Comparison of ENCODE assay signal across 8 cellular contexts in genomic region chr2:201232125-201232815, GRCh38. TPM values are rescaled to one million over a fixed set of nuclear protein-coding genes. Genes with fewer than 3 reads are reported as not detected.
A peak's percentile ranks its signal among the peaks of the same experiment; 100 is the strongest.
DNase-seq lines count a peak whose midpoint lies in the region; ATAC-seq, FAIRE-seq and TF ChIP-seq lines count a peak whose summit lies in the region.

No MANE protein-coding gene starts in this region.

- FAIRE-seq in GM12878 (lab: Jason Lieb, UNC) (peak; percentile 91), small intestine (lab: Jason Lieb, UNC) (no peak)

- TF ChIP-seq POLR2A in GM18505 (IDR thresholded peaks at IDR 0.05; ENCODE audit: borderline replicate concordance, extremely low read depth, insufficient read depth, insufficient read length) (peak; percentile 72), GM12878 (IDR thresholded peaks at IDR 0.05; ENCODE audit: low read depth, low read length) (peak; percentile 76)

- in situ Hi-C loops in GM12878 (cut with MboI) = loop anchor here (5.0 kb wide), 1 partner anchor 325 kb away; no protein-coding TSS in a partner anchor

- DNase-seq in NCI-H2081 treated with DMSO at 0.1 percent for 48 hours (lab: John Stamatoyannopoulos, UW) = peak; percentile 86
- peak; percentile 75 for DNase-seq in T1000 (lab: John Stamatoyannopoulos, UW)
- peak; percentile 80 for DNase-seq in GM12878 (ENCODE audit: low read depth, low spot score)
- DNase-seq in iPS DF 4.7 (ENCODE audit: extremely low read depth, low spot score) = peak; percentile 91
- peak; percentile 98 for DNase-seq in small intestine

- CTCF ChIA-PET in GM12878 (lab: Yijun Ruan, JAX) = interaction anchor here (0.6 to 4.6 kb wide), 62 partner anchors 10 to 1276 kb away, joined by 3 to 390 read pairs (median 6); partner anchors contain the start of genes ALS2, CASP10, CASP8 and CFLAR

- peaks cover 31% of the 10 kb centered on the region for H3K79me2 ChIP-seq in GM12878 (ENCODE audit: control insufficient read depth, insufficient read depth, low read length)

- H2AFZ ChIP-seq in GM12878 (ENCODE audit: control insufficient read depth, low read depth, low read length) = peak overlapping the region; percentile 90

- TF ChIP-seq RAD21 in GM12878 (IDR thresholded peaks at IDR 0.05; ENCODE audit: insufficient read depth, low read depth, low read length) = peak; percentile 98

- H3K9me3 ChIP-seq in GM12878 (replicated peaks; ENCODE audit: control insufficient read depth, insufficient read depth, low read length) (no peaks in the 10 kb centered on the region), small intestine (ENCODE audit: control insufficient read depth, low read depth) (no peaks in the 10 kb centered on the region)

- no peak for TF ChIP-seq EP300 in GM12878 (IDR thresholded peaks at IDR 0.05; ENCODE audit: borderline replicate concordance in 1 of 2, control insufficient read depth in 1 of 2, low read depth in 2 of 2, low read length in 2 of 2)

- intact Hi-C loops in GM12878 (cut with micrococcal nuclease; ENCODE audit: unreplicated experiment) = loop anchor here (1.0 to 10.0 kb wide), 10 partner anchors 49 to 943 kb away; partner anchors contain the start of genes ALS2, CASP10, HYCC2 and NIF3L1

- H3K27me3 ChIP-seq in GM12878 (replicated peaks in 1 of 2; ENCODE audit: control insufficient read depth in 2 of 2, insufficient read depth in 2 of 2, low read length in 1 of 2) (no peaks in the 10 kb centered on the region), small intestine (ENCODE audit: control insufficient read depth in 2 of 2, insufficient read depth in 2 of 2, low read length in 2 of 2) (no peaks in the 10 kb centered on the region)

- TF ChIP-seq CTCF in 22Rv1 (IDR thresholded peaks at IDR 0.05) = peak; percentile 95
- peak; percentile 92 to 98 (median 95); a peak in 5 of 6 replicates for TF ChIP-seq CTCF in GM12878 (IDR thresholded peaks at IDR 0.05 in 2 of 3, conservative IDR thresholded peaks at IDR 0.05 in 1 of 3; ENCODE audit: control insufficient read depth in 2 of 3, extremely low read depth in 1 of 3, insufficient read depth in 1 of 3, low read depth in 3 of 3, low read length in 3 of 3)

- no TSS peak for BruUV-seq in GM12878 (replicated peaks; lab: Mats Ljungman, UMichigan)

- POLR2A ChIA-PET in GM12878 (lab: Charles Lee) = interaction anchor here (0.6 to 3.2 kb wide), 23 partner anchors 10 to 519 kb away, joined by 3 to 69 read pairs (median 4); partner anchors contain the start of genes CASP10, CASP8 and CLK1

- no peaks in the 10 kb centered on the region for H4K20me1 ChIP-seq in GM12878 (ENCODE audit: control insufficient read depth, insufficient read depth)

- peak overlapping the region; percentile 41; the same call in 1 of the 2 replicates for H3K9ac ChIP-seq in GM12878 (ENCODE audit: control insufficient read depth, insufficient read depth, low read length)

- H3K4me2 ChIP-seq in GM12878 (ENCODE audit: control insufficient read depth, insufficient read depth) = peak overlapping the region; percentile 64

- SMC1A ChIA-PET in GM12878 (lab: Charles Lee; ENCODE audit: uncharacterized antibody, unreplicated experiment) = interaction anchor here (0.7 to 4.6 kb wide), 54 partner anchors 9 to 522 kb away, joined by 3 to 285 read pairs (median 5); partner anchors contain the start of genes CASP10, CASP8, NIF3L1 and ORC2

- H3K27ac ChIP-seq in 22Rv1 (peak overlapping the region; percentile 45), GM12878 (ENCODE audit: control insufficient read depth, insufficient read depth) (peak overlapping the region; percentile 55), small intestine (ENCODE audit: low read depth in 1 of 2, low read length in 1 of 2) (peak overlapping the region; percentile 82 to 89)

- RAD21 ChIA-PET in GM12878 (lab: Charles Lee; ENCODE audit: unreplicated experiment) = interaction anchor here (0.5 to 4.6 kb wide), 45 partner anchors 9 to 656 kb away, joined by 3 to 279 read pairs (median 5); partner anchors contain the start of genes ALS2, CASP10, CASP8 and CFLAR

- peak overlapping the region; percentile 96; the same call in 1 of the 2 replicates for H3K4me3 ChIP-seq in GM12878
- H3K4me3 ChIP-seq in small intestine (ENCODE audit: low read depth in 1 of 2, low read length in 2 of 2) = no peak overlapping the region

- 2% methylated on average over 10 of the region's 10 CpGs for WGBS in GM12878 (ENCODE audit: insufficient coverage, insufficient replicate concordance, low lambda C conversion rate, missing lambda C conversion rate)
- WGBS in small intestine, 3 donors = 5 to 12% (median 10%) methylated on average over 10 of the region's 10 CpGs

- no peaks in the 10 kb centered on the region for H3K36me3 ChIP-seq in GM12878 (ENCODE audit: control insufficient read depth in 2 of 2, insufficient read depth in 2 of 2, low read length in 1 of 2)
- no peaks in the 10 kb centered on the region for H3K36me3 ChIP-seq in small intestine (ENCODE audit: control insufficient read depth in 2 of 2, insufficient read depth in 2 of 2, low read length in 2 of 2)

- ATAC-seq in GM18505 (IDR thresholded peaks at IDR 0.05; ENCODE audit: unreplicated experiment) = peak; percentile 59
- peak; percentile 44 for ATAC-seq in HG02973 (IDR thresholded peaks at IDR 0.05; ENCODE audit: unreplicated experiment)
- peak; percentile 72 for ATAC-seq in GM12878

- H3K4me1 ChIP-seq in GM12878 (ENCODE audit: control insufficient read depth, insufficient read depth, low read length) (peaks cover 20% of the 10 kb centered on the region), small intestine (ENCODE audit: control insufficient read depth in 2 of 2, insufficient read depth in 1 of 2, low read depth in 1 of 2, low read length in 1 of 2) (peaks cover 2 to 16% of the 10 kb centered on the region in 2 donors)

TF ChIP-seq in GM12878, 131 proteins besides CTCF, POLR2A, EP300 and RAD21 (continues in another document):
- TF ChIP-seq ASH2L (IDR thresholded peaks at IDR 0.05; ENCODE audit: borderline replicate concordance, low read depth) (no peak), SP1 (IDR thresholded peaks at IDR 0.05; ENCODE audit: low read depth, low read length) (peak; percentile 36), RCOR1 (conservative IDR thresholded peaks at IDR 0.05; ENCODE audit: low read depth, low read length) (0 out of 2 replicates have a peak, but pooled peaks have one; percentile 79), MXI1 (IDR thresholded peaks at IDR 0.05; ENCODE audit: low read depth, low read length) (peak; percentile 61), TBL1XR1 (IDR thresholded peaks at IDR 0.05; ENCODE audit: low read depth, low read length) (peak; percentile 32; the same call in 1 of the 2 replicates)

RNA-seq across cellular contexts. Expression of gene CASP8, which starts 28.1 kb away (rescaled TPM):
- total RNA-seq in GM12878 (2013; cell fraction: nucleolus; rRNA removed) = 92.2 and 99.0 TPM in 2 replicates
- total RNA-seq in GM12878 (2014; rRNA removed) (43.0 and 48.4 TPM in 2 replicates), GM12878 (2014; rRNA removed; fragmentation: Illumina TruSeq; extraction: Trizol) (53.1 and 57.7 TPM in 2 replicates), GM12878 (2021) (34.6 and 36.8 TPM in 2 replicates)
- polyA plus RNA-seq in GM12878 (2011; ENCODE audit: low read depth) = 17.8 TPM
- polyA plus RNA-seq in GM12878 (2011; rRNA removed) (31.1 and 42.1 TPM in 2 replicates), GM12878 (2014; fragmentation: Illumina TruSeq; extraction: Trizol) (54.1 and 66.4 TPM in 2 replicates), GM12878 (2014; fragmentation: Nextera tagmentation; extraction: Ambion mirVana) (10 to 100 TPM; 18.6 to 22.3 TPM), GM12878 (2014; rRNA removed) (36.4 and 46.4 TPM in 2 replicates), GM12878 (2016; fragmentation: Nextera tagmentation; extraction: Ambion mirVana) (10 to 100 TPM; 37.5 to 42.4 TPM), small intestine (10 to 100 TPM; 14.1 to 24.4 (median 16.2) TPM)
- 16.9 and 20.5 TPM in 2 replicates for polyA plus RNA-seq in GM12878 (2011; cell fraction: cytosol; rRNA removed)
- 26.6 and 31.5 TPM in 2 replicates for polyA plus RNA-seq in GM12878 (2011; cell fraction: nucleus; rRNA removed)
- polyA plus RNA-seq in GM12878 (2012) = 11.3 and 12.5 TPM in 2 replicates
- polyA minus RNA-seq in GM12878 (2011; rRNA and poly(A)+ RNA removed) = 21.1 and 24.3 TPM in 2 replicates
- polyA minus RNA-seq in GM12878 (2011; cell fraction: cytosol; rRNA and poly(A)+ RNA removed) = 11.7 and 12.3 TPM in 2 replicates
- 17.3 and 21.4 TPM in 2 replicates for polyA minus RNA-seq in GM12878 (2011; cell fraction: nucleus; rRNA and poly(A)+ RNA removed)

RNA-seq across cellular contexts. Expression of gene CASP10, which starts 49.3 kb away (rescaled TPM):
- total RNA-seq in GM12878 (2013; cell fraction: nucleolus; rRNA removed) = 61.5 and 63.7 TPM in 2 replicates
- total RNA-seq in GM12878 (2014; rRNA removed) (12.8 and 13.1 TPM in 2 replicates), GM12878 (2014; rRNA removed; fragmentation: Illumina TruSeq; extraction: Trizol) (12.8 and 13.3 TPM in 2 replicates), GM12878 (2021) (11.2 and 12.4 TPM in 2 replicates)
- polyA plus RNA-seq in GM12878 (2011; ENCODE audit: low read depth) = 2.8 TPM
- polyA plus RNA-seq in GM12878 (2011; rRNA removed) (14.1 and 17.9 TPM in 2 replicates), GM12878 (2014; fragmentation: Illumina TruSeq; extraction: Trizol) (11.5 and 14.8 TPM in 2 replicates), GM12878 (2014; fragmentation: Nextera tagmentation; extraction: Ambion mirVana) (1 to 10 TPM; 7.5 to 9.5 TPM), GM12878 (2014; rRNA removed) (9.8 and 10.1 TPM in 2 replicates), GM12878 (2016; fragmentation: Nextera tagmentation; extraction: Ambion mirVana) (1 to 10 TPM; 7.2 to 9.1 TPM), small intestine (10 to 100 TPM; 11.6 to 21.7 (median 17.9) TPM)
- 8.3 and 9.7 TPM in 2 replicates for polyA plus RNA-seq in GM12878 (2011; cell fraction: cytosol; rRNA removed)
- polyA plus RNA-seq in GM12878 (2011; cell fraction: nucleus; rRNA removed) = 8.6 and 10.8 TPM in 2 replicates
- polyA plus RNA-seq in GM12878 (2012) = 2.5 and 2.7 TPM in 2 replicates
- polyA minus RNA-seq in GM12878 (2011; rRNA and poly(A)+ RNA removed) = 15.7 and 18.5 TPM in 2 replicates
- polyA minus RNA-seq in GM12878 (2011; cell fraction: cytosol; rRNA and poly(A)+ RNA removed) = 4.1 and 6.7 TPM in 2 replicates
- polyA minus RNA-seq in GM12878 (2011; cell fraction: nucleus; rRNA and poly(A)+ RNA removed) = 7.4 and 9.2 TPM in 2 replicates
